ENCODE assay signal across 17 cellular contexts in the genomic region with DNA sequence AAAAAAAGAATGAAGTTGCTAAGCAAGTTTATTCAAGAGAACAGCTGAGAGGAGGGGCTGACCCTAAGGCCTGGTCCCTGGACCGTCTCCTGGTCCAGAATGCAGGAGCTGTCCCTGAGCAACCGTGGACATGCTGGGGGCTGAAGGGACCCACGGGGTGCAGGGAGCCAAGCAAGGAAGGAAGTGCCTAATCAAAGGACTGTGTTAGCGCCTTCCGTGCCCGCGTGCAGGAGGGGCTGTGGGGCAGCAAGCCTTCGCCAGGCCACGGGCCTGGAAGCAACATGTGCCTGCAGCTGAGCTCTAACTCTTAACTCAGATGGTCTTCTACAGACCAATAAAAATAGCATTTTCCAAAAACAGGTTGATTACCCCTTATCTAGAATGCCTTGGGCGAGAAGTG. TPM values are rescaled to one million over a fixed set of nuclear protein-coding genes. Genes with fewer than 3 reads are reported as not detected.
DNase-seq lines count a peak whose midpoint lies in the region; ATAC-seq, FAIRE-seq and TF ChIP-seq lines count a peak whose summit lies in the region.
"Had no signal": no experiment of that assay in that cellular context is flagged by ENCODE, and none has a peak within 500 bp of the region (broad histone marks: within the 10 kb centered on the region; RNA-seq: fewer than 3 reads in every experiment).

No MANE protein-coding gene starts in this region.

- H3K4me1 ChIP-seq in K562 (replicated peaks in 1 of 2; ENCODE audit: control insufficient read depth in 2 of 2, insufficient read depth in 2 of 2, low read length in 2 of 2) (peaks cover 7 to 13% of the 10 kb centered on the region in 2 experiments; a peak in 4 of 5 replicates), mesenchymal stem cell (ENCODE audit: control insufficient read depth, insufficient read depth, low read depth, low read length) (peaks cover 1% of the 10 kb centered on the region)
- H3K4me1 ChIP-seq: BE2C had no signal

- no peaks in the 10 kb centered on the region for H3K36me3 Mint-ChIP-seq in activated naive CD8-positive, alpha-beta T cell treated with anti-CD3 and anti-CD28 coated beads, Interleukin-2, amount 10 ng/mL, durations not matched to agents 7 days and 5 days
- no peaks in the 10 kb centered on the region for H3K36me3 Mint-ChIP-seq in activated naive CD8-positive, alpha-beta T cell treated with anti-CD3 and anti-CD28 coated beads, Interleukin-2, amount 50 U/mL, for 24 hours (ENCODE audit: low read depth)
- H3K36me3 Mint-ChIP-seq in type B pancreatic cell: no peaks in the 10 kb centered on the region

- H3K4ac ChIP-seq in mesenchymal stem cell (ENCODE audit: low read depth in 1 of 2, low read length in 2 of 2): no peak overlapping the region

- no peak overlapping the region for H3K27ac ChIP-seq in K562 (ENCODE audit: extremely low read depth, low read depth, low read length)
- H3K27ac ChIP-seq in mesenchymal stem cell (ENCODE audit: low read length, poor library complexity, severe bottlenecking): no peak overlapping the region
- H3K27ac ChIP-seq: PC-9 had no signal

- whole genome bisulfite sequencing in K562 (ENCODE audit: insufficient coverage, low coverage, missing lambda C conversion rate): 79% methylated on average over 7 of the region's 10 CpGs
- WGBS in mesenchymal stem cell: 97% methylated on average over 9 of the region's 10 CpGs

- H2BK15ac ChIP-seq in mesenchymal stem cell (ENCODE audit: low read depth, poor library complexity, severe bottlenecking): no peak overlapping the region

- peak overlapping the region; percentile 18 for H3K27ac Mint-ChIP-seq in activated naive CD8-positive, alpha-beta T cell treated with anti-CD3 and anti-CD28 coated beads, Interleukin-2, amount 10 ng/mL, durations not matched to agents 7 days and 5 days
- no peak overlapping the region for H3K27ac Mint-ChIP-seq in activated naive CD8-positive, alpha-beta T cell treated with anti-CD3 and anti-CD28 coated beads, Interleukin-2, amount 50 U/mL, for 24 hours
- H3K27ac Mint-ChIP-seq in type B pancreatic cell: no peak overlapping the region
- H3K27ac Mint-ChIP-seq: HFFc6 had no signal

- TF ChIP-seq EP300 in K562 (IDR thresholded peaks at IDR 0.05; ENCODE audit: low read length): no peak

- H3K14ac ChIP-seq in mesenchymal stem cell (ENCODE audit: low read length in 2 of 2): no peak overlapping the region

- no TSS peak for BruUV-seq in K562 (replicated peaks; lab: Mats Ljungman, UMichigan)

- FAIRE-seq in K562 (lab: Jason Lieb, UNC): no peak

- no peak overlapping the region for H2BK5ac ChIP-seq in mesenchymal stem cell (ENCODE audit: low read depth, low read length, poor library complexity, severe bottlenecking)

- no peak overlapping the region for H3K23ac ChIP-seq in mesenchymal stem cell (ENCODE audit: low read length in 2 of 2)

- in situ Hi-C loops in K562 (cut with MboI): loop anchor here (10.0 kb wide), 2 partner anchors 131 to 331 kb away; no protein-coding TSS in a partner anchor

- TF ChIP-seq CTCF in K562 (IDR thresholded peaks at IDR 0.05 in 2 of 3, conservative IDR thresholded peaks at IDR 0.05 in 1 of 3; ENCODE audit: insufficient read depth in 2 of 3, low read depth in 1 of 3, low read length in 3 of 3): no peak
- no peak for TF ChIP-seq CTCF in type B pancreatic cell (conservative IDR thresholded peaks at IDR 0.05)

- H2AK5ac ChIP-seq in mesenchymal stem cell (ENCODE audit: low read length, severe bottlenecking): no peak overlapping the region

- intact Hi-C loops in K562 (cut with micrococcal nuclease): no loop called here

- peaks cover 8% of the 10 kb centered on the region for H3K4me1 Mint-ChIP-seq in activated naive CD8-positive, alpha-beta T cell treated with anti-CD3 and anti-CD28 coated beads, Interleukin-2, amount 10 ng/mL, durations not matched to agents 7 days and 5 days
- H3K4me1 Mint-ChIP-seq in activated naive CD8-positive, alpha-beta T cell treated with anti-CD3 and anti-CD28 coated beads, Interleukin-2, amount 50 U/mL, for 24 hours: peaks cover 22% of the 10 kb centered on the region
- peaks cover 25% of the 10 kb centered on the region for H3K4me1 Mint-ChIP-seq in type B pancreatic cell (ENCODE audit: unreplicated experiment)

- H3K9me3 Mint-ChIP-seq in activated naive CD8-positive, alpha-beta T cell treated with anti-CD3 and anti-CD28 coated beads, Interleukin-2, amount 10 ng/mL, durations not matched to agents 7 days and 5 days: no peaks in the 10 kb centered on the region
- H3K9me3 Mint-ChIP-seq in activated naive CD8-positive, alpha-beta T cell treated with anti-CD3 and anti-CD28 coated beads, Interleukin-2, amount 50 U/mL, for 24 hours: no peaks in the 10 kb centered on the region
- H3K9me3 Mint-ChIP-seq in type B pancreatic cell: no peaks in the 10 kb centered on the region
- H3K9me3 Mint-ChIP-seq: HFFc6 had no signal

- H3K9ac ChIP-seq in K562 (ENCODE audit: insufficient read depth in 1 of 2, low read depth in 2 of 2, low read length in 2 of 2) (no peak overlapping the region), mesenchymal stem cell (ENCODE audit: low read length) (no peak overlapping the region)

- CTCF ChIA-PET in K562 (lab: Yijun Ruan, JAX; ENCODE audit: low intra/inter-chr PET ratio): no interaction called here

- H3K4me3 Mint-ChIP-seq in activated naive CD8-positive, alpha-beta T cell treated with anti-CD3 and anti-CD28 coated beads, Interleukin-2, amount 10 ng/mL, durations not matched to agents 7 days and 5 days: peak overlapping the region; percentile 33
- H3K4me3 Mint-ChIP-seq in activated naive CD8-positive, alpha-beta T cell treated with anti-CD3 and anti-CD28 coated beads, Interleukin-2, amount 50 U/mL, for 24 hours: no peak overlapping the region
- H3K4me3 Mint-ChIP-seq in type B pancreatic cell: peak overlapping the region; percentile 60
- H3K4me3 Mint-ChIP-seq: HFFc6 had no signal

- H2BK12ac ChIP-seq in mesenchymal stem cell (ENCODE audit: low read length in 2 of 2): no peak overlapping the region

- no peak for ATAC-seq in activated naive CD8-positive, alpha-beta T cell treated with anti-CD3 and anti-CD28 coated beads, Interleukin-2, amount 10 ng/mL, durations not matched to agents 7 days and 5 days (ENCODE audit: low read depth)
- ATAC-seq in activated naive CD8-positive, alpha-beta T cell treated with anti-CD3 and anti-CD28 coated beads, Interleukin-2, amount 50 U/mL, for 24 hours: no peak
- no peak for ATAC-seq in K562
- ATAC-seq in HG02678 (IDR thresholded peaks at IDR 0.05; ENCODE audit: unreplicated experiment): no peak

- H3K4me3 ChIP-seq in K562 (no peak overlapping the region), mesenchymal stem cell (ENCODE audit: insufficient read depth in 1 of 2, low read depth in 1 of 2, low read length in 2 of 2) (no peak overlapping the region)
- H3K4me3 ChIP-seq: PC-9 had no signal

- H3K27me3 Mint-ChIP-seq in activated naive CD8-positive, alpha-beta T cell treated with anti-CD3 and anti-CD28 coated beads, Interleukin-2, amount 10 ng/mL, durations not matched to agents 7 days and 5 days: peaks cover 6% of the 10 kb centered on the region
- H3K27me3 Mint-ChIP-seq in activated naive CD8-positive, alpha-beta T cell treated with anti-CD3 and anti-CD28 coated beads, Interleukin-2, amount 50 U/mL, for 24 hours: peaks cover 3% of the 10 kb centered on the region
- H3K27me3 Mint-ChIP-seq in type B pancreatic cell: peaks cover under 1% of the 10 kb centered on the region

- no peaks in the 10 kb centered on the region for H4K20me1 ChIP-seq in K562 (replicated peaks; ENCODE audit: control insufficient read depth, insufficient read depth, low read length)

- H2AFZ ChIP-seq in K562 (ENCODE audit: low read depth, low read length): no peak overlapping the region
- H2AFZ ChIP-seq in mesenchymal stem cell (ENCODE audit: low read depth, low read length): no peak overlapping the region
- H2AFZ ChIP-seq: PC-9 had no signal

- no peaks in the 10 kb centered on the region for H3K9me1 ChIP-seq in K562 (ENCODE audit: control insufficient read depth, insufficient read depth, low read length)

- H4K8ac ChIP-seq in mesenchymal stem cell (ENCODE audit: low read length): no peak overlapping the region

- no peak for TF ChIP-seq RAD21 in K562 (CRISPR knock-in tag; conservative IDR thresholded peaks at IDR 0.05 in 1 of 2, IDR thresholded peaks at IDR 0.05 in 1 of 2)

- H2BK120ac ChIP-seq in mesenchymal stem cell (ENCODE audit: low read depth, low read length): no peak overlapping the region

- TF ChIP-seq POLR2A in K562 (conservative IDR thresholded peaks at IDR 0.05): no peak

- no peaks in the 10 kb centered on the region for H3K79me1 ChIP-seq in mesenchymal stem cell (replicated peaks; ENCODE audit: low read length, poor library complexity, severe bottlenecking)

- no peak overlapping the region for H3K18ac ChIP-seq in mesenchymal stem cell (ENCODE audit: low read depth in 1 of 2, low read length in 2 of 2)

- H3K36me3 ChIP-seq in K562 (ENCODE audit: control insufficient read depth, insufficient read depth, low read length) (no peaks in the 10 kb centered on the region), mesenchymal stem cell (ENCODE audit: control insufficient read depth in 1 of 2, insufficient read depth in 2 of 2, low read depth in 1 of 2, low read length in 2 of 2) (no peaks in the 10 kb centered on the region)
- H3K36me3 ChIP-seq: BE2C had no signal

- H3K4me2 ChIP-seq in K562 (ENCODE audit: insufficient read depth, low read length): no peak overlapping the region
- H3K4me2 ChIP-seq in mesenchymal stem cell (ENCODE audit: low read length, poor library complexity, severe bottlenecking): no peak overlapping the region
- H3K4me2 ChIP-seq: PC-9 had no signal

- H3K27me3 ChIP-seq in K562 (ENCODE audit: control insufficient read depth in 2 of 2, insufficient read depth in 2 of 2, low read length in 2 of 2): no peaks in the 10 kb centered on the region
- peaks cover 0 to 6% of the 10 kb centered on the region in 2 experiments for H3K27me3 ChIP-seq in mesenchymal stem cell (ENCODE audit: control insufficient read depth in 1 of 2, insufficient read depth in 1 of 2, low read length in 2 of 2)
- H3K27me3 ChIP-seq: BE2C had no signal

- POLR2A ChIA-PET in activated naive CD8-positive, alpha-beta T cell treated with anti-CD3 and anti-CD28 coated beads, Interleukin-2, amount 10 ng/mL, durations not matched to agents 7 days and 5 days (lab: Charles Lee): interaction anchor here (0.6 kb wide), 1 partner anchor 13 kb away, joined by 3 read pairs; no protein-coding TSS in a partner anchor
- POLR2A ChIA-PET in K562 (lab: Yijun Ruan, JAX): no interaction called here

- no peaks in the 10 kb centered on the region for H3K9me3 ChIP-seq in K562 (replicated peaks; ENCODE audit: control insufficient read depth, insufficient read depth, low read depth, low read length)
- no peaks in the 10 kb centered on the region for H3K9me3 ChIP-seq in mesenchymal stem cell (ENCODE audit: control insufficient read depth, low read length)
- H3K9me3 ChIP-seq: BE2C had no signal

- DNase-seq in activated naive CD8-positive, alpha-beta T cell treated with anti-CD3 and anti-CD28 coated beads, Interleukin-2, amount 10 ng/mL, durations not matched to agents 7 days and 5 days: no peak
- DNase-seq in activated naive CD8-positive, alpha-beta T cell treated with anti-CD3 and anti-CD28 coated beads, Interleukin-2, amount 50 U/mL, for 24 hours: no peak
- DNase-seq in K562 (ENCODE audit: extremely low read depth in 1 of 4, low spot score in 3 of 4) (no peak), mesenchymal stem cell (no peak), type B pancreatic cell (ENCODE audit: extremely low spot score, unreplicated experiment) (no peak), GOT3 (lab: John Stamatoyannopoulos, UW) (no peak)
- DNase-seq: BE2C, DMS 273 treated with DMSO at 0.1 percent for 48 hours, HFFc6, Kasumi-1, NCI-H1417, NCI-H1930, NCI-H2171, NCI-H446 treated with DMSO at 0.1 percent for 48 hours, NCI-H748 treated with DMSO at 0.1 percent for 48 hours, PC-9 had no signal

- H4K91ac ChIP-seq in mesenchymal stem cell (ENCODE audit: low read length): peak overlapping the region; percentile 11

- H3K79me2 ChIP-seq in K562 (ENCODE audit: control insufficient read depth, insufficient read depth, low read length): no peaks in the 10 kb centered on the region

RNA-seq across cellular contexts. Expression of a gene that starts 39.1 kb away (rescaled TPM):
- total RNA-seq in activated naive CD8-positive, alpha-beta T cell treated with anti-CD3 and anti-CD28 coated beads, Interleukin-2, amount 10 ng/mL, durations not matched to agents 7 days and 5 days: 10 to 100 TPM; 38.8 to 39.8 TPM
- 14.8 and 35.4 TPM in 2 replicates for total RNA-seq in K562 (2011; cell fraction: chromatin; rRNA removed; ENCODE audit: low replicate concordance)
- 14.2 and 14.5 TPM in 2 replicates for total RNA-seq in K562 (2011; cell fraction: nucleolus; rRNA removed)
- total RNA-seq in K562 (2011; cell fraction: nucleoplasm; rRNA removed): 15.3 and 16.4 TPM in 2 replicates
- total RNA-seq in K562 (2014; rRNA removed) (18.0 and 21.5 TPM in 2 replicates), K562 (2014; rRNA removed; fragmentation: Illumina TruSeq; extraction: Trizol) (21.2 and 21.7 TPM in 2 replicates), K562 (2015; rRNA removed; fragmentation: Illumina TruSeq; extraction: Trizol) (19.5 and 19.8 TPM in 2 replicates), K562 (2021) (20.3 and 20.9 TPM in 2 replicates), type B pancreatic cell (ENCODE audit: low replicate concordance) (29.7 and 57.5 TPM in 2 replicates)
- polyA plus RNA-seq in K562 (2011; rRNA removed) (21.4 and 22.0 TPM in 2 replicates), K562 (2014; fragmentation: Illumina TruSeq; extraction: Trizol) (17.7 and 18.8 TPM in 2 replicates), K562 (2014; fragmentation: Nextera tagmentation; extraction: Ambion mirVana) (1 to 10 TPM; 5.9 to 7.7 TPM), K562 (2014; rRNA removed) (19.7 and 20.3 TPM in 2 replicates)
- 8.4 and 8.8 TPM in 2 replicates for polyA plus RNA-seq in K562 (2011; cell fraction: cytosol; rRNA removed)
- 10.5 and 19.4 TPM in 2 replicates for polyA plus RNA-seq in K562 (2011; cell fraction: nucleus; rRNA removed)
- 14.6 and 18.2 TPM in 2 replicates for polyA plus RNA-seq in K562 (2012)
- 23.9 and 24.1 TPM in 2 replicates for polyA minus RNA-seq in K562 (2011; rRNA and poly(A)+ RNA removed)
- 8.8 and 9.3 TPM in 2 replicates for polyA minus RNA-seq in K562 (2011; cell fraction: cytosol; rRNA and poly(A)+ RNA removed)
- 26.8 and 64.6 TPM in 2 replicates for polyA minus RNA-seq in K562 (2011; cell fraction: nucleus; rRNA and poly(A)+ RNA removed)
- 6.7 TPM for polyA plus RNA-seq in mesenchymal stem cell (2013, experiment 1 of 2)
- 7.0 TPM for polyA plus RNA-seq in mesenchymal stem cell (2013, experiment 2 of 2)
